Comparison of ENCODE assay signal across 8 cellular contexts in genomic region chr1:246506785-246507639, GRCh38. TPM values are rescaled to one million over a fixed set of nuclear protein-coding genes. Genes with fewer than 3 reads are reported as not detected.
DNase-seq lines count a peak whose midpoint lies in the region; ATAC-seq and TF ChIP-seq lines count a peak whose summit lies in the region.

TSS of gene SMYD3 (minus strand) at chr1:246507279.

- no peaks in the 10 kb centered on the region for H3K9me3 Mint-ChIP-seq in Calu3 (ENCODE audit: low read depth, unreplicated experiment)

- H3K27ac Mint-ChIP-seq in Calu3 (ENCODE audit: unreplicated experiment): peak within 1 kb of the TSS; percentile 79

- no TSS peak for BruUV-seq in Calu3 (replicated peaks; lab: Mats Ljungman, UMichigan)

- H3K4me1 ChIP-seq in NT2/D1 (ENCODE audit: insufficient read depth, insufficient read length) (peaks cover 4% of the 10 kb centered on the region), mucosa of stomach (ENCODE audit: control insufficient read depth, insufficient read depth, low read length) (peaks cover 5% of the 10 kb centered on the region)

- DNase-seq in Calu3: peak; percentile 82
- peak; percentile 74 for DNase-seq in HT1080 (ENCODE audit: low read depth)
- DNase-seq in NT2/D1 (ENCODE audit: low read depth, low spot score): peak; percentile 91
- DNase-seq in activated CD8-positive, alpha-beta memory T cell treated with anti-CD3 and anti-CD28 coated beads, Interleukin-2, amount 50 U/mL, for 4 hours: peak; percentile 72
- no peak for DNase-seq in epithelial cell of proximal tubule (ENCODE audit: low read depth)
- peak; percentile 40 to 42 for DNase-seq in stimulated activated CD8-positive, alpha-beta memory T cell treated with anti-CD3 and anti-CD28 coated beads, Interleukin-7, amount 100 ng/mL, for 1 hour (ENCODE audit: low read depth in 2 of 2)

- peaks cover 8% of the 10 kb centered on the region for H3K36me3 ChIP-seq in NT2/D1 (ENCODE audit: insufficient read depth, insufficient read length, low read length)
- H3K36me3 ChIP-seq in mucosa of stomach (ENCODE audit: control insufficient read depth, insufficient read depth, low read length): no peaks in the 10 kb centered on the region

- CTCF ChIA-PET in Calu3 (lab: Charles Lee): interaction anchor here (0.6 kb wide), 1 partner anchor 27 kb away, joined by 5 read pairs; no protein-coding TSS in a partner anchor

- no peaks in the 10 kb centered on the region for H3K27me3 Mint-ChIP-seq in Calu3 (ENCODE audit: unreplicated experiment)

- H3K9me3 ChIP-seq in NT2/D1 (ENCODE audit: insufficient read depth, low read length) (no peaks in the 10 kb centered on the region), mucosa of stomach (ENCODE audit: control insufficient read depth, low read length) (no peaks in the 10 kb centered on the region)

- H3K27me3 ChIP-seq in NT2/D1 (ENCODE audit: insufficient read depth, insufficient read length): peaks cover 9% of the 10 kb centered on the region
- no peaks in the 10 kb centered on the region for H3K27me3 ChIP-seq in mucosa of stomach (ENCODE audit: control insufficient read depth, insufficient read depth, low read length)

- intact Hi-C loops in Calu3 (cut with micrococcal nuclease; ENCODE audit: unreplicated experiment): loop anchor here (5.0 kb wide), 1 partner anchor 100 kb away; no protein-coding TSS in a partner anchor

- TF ChIP-seq CTCF in Calu3 (IDR thresholded peaks at IDR 0.05; ENCODE audit: unreplicated experiment) (no peak), epithelial cell of proximal tubule (conservative IDR thresholded peaks at IDR 0.05; ENCODE audit: low read depth, low read length) (peak; percentile 25)

- peak within 1 kb of the TSS; percentile 100 for H3K4me3 Mint-ChIP-seq in Calu3 (ENCODE audit: low read depth, unreplicated experiment)

- peak; percentile 83 for ATAC-seq in GM21367 (IDR thresholded peaks at IDR 0.05; ENCODE audit: unreplicated experiment)

- peak within 1 kb of the TSS; percentile 82 for H3K9ac ChIP-seq in NT2/D1 (ENCODE audit: insufficient read length, low read depth)
- peak within 1 kb of the TSS; percentile 63 for H3K9ac ChIP-seq in mucosa of stomach (ENCODE audit: low read length)

- H3K4me1 Mint-ChIP-seq in Calu3 (ENCODE audit: low read depth, unreplicated experiment): peaks cover 41% of the 10 kb centered on the region

- peak within 1 kb of the TSS; percentile 82 for H3K4me3 ChIP-seq in NT2/D1 (ENCODE audit: insufficient read length, low read depth)
- H3K4me3 ChIP-seq in epithelial cell of proximal tubule (ENCODE audit: low read depth, low read length): peak within 1 kb of the TSS; percentile 92
- H3K4me3 ChIP-seq in mucosa of stomach (ENCODE audit: low read length): peak within 1 kb of the TSS; percentile 34

- H3K36me3 Mint-ChIP-seq in Calu3 (ENCODE audit: insufficient read depth, unreplicated experiment): peaks cover 27% of the 10 kb centered on the region

RNA-seq across cellular contexts. Expression of gene SMYD3, which starts in this region (rescaled TPM):
- 34.2 and 35.1 TPM in 2 replicates for total RNA-seq in Calu3 (2022)
- total RNA-seq in HT1080 (2014; rRNA removed; shearing (Covaris generic)): 18.1 and 18.7 TPM in 2 replicates
- 19.5 and 20.8 TPM in 2 replicates for polyA plus RNA-seq in HT1080 (2015; cell fraction: cytosol; rRNA removed)
- 16.0 and 16.6 TPM in 2 replicates for polyA plus RNA-seq in HT1080 (2015; cell fraction: nucleus; rRNA removed)
- 18.3 and 23.8 TPM in 2 replicates for total RNA-seq in epithelial cell of proximal tubule

Comparison
In these comparisons a context has a peak if more than half of its experiments do, and no peak if none do; other contexts are left out.
1. H3K4me3 ChIP-seq: peak in every context shown above with its lines; median percentile 92 in epithelial cell of proximal tubule; 82 in NT2/D1; 34 in mucosa of stomach.